8 cellular contexts compared by ENCODE assay signal in the genomic region with DNA sequence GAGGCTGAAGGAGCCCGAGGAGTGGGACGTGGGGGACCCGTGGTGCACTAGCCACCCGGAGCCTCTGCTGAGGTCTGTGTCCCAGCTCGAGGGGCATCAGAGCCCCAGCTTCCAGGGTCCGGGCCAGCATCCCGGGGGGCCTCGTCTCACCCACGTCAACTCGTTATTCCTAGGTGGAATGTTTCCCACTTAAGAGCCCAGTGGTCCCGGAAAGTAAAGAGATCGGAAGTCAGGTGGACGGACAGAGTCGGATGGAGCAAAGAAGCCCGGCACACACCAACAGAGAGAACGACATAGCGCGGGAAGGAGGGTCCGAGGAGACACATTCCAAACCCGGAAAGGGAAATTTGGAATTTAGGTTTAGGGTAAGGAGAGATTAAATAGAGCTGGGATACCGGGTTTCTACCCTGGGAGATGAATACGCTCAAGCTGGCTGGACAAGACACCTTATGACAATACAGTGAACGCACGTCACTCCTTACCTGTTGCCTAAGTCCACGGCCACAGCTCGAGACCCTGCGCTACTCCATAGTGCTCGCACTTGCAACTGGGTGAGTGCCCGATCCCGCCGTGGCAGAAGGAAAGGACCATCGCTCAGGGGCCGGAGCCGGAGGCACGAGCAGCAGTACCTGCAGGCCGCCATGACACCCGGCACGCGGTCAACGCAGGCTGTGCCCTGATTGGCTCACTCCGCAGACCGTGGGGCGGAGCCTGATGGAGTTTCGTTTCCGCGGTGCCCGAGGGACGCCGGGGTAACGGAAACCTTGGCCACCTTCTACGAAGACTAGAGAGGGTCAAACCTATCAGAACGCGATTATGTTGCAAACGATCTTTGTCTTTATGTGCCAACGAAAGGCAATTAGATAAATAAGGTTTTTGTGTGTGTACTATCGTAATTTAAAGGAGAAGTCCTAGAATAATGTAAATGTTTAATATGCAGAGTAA.
DNase-seq lines count a peak whose midpoint lies in the region; ATAC-seq and TF ChIP-seq lines count a peak whose summit lies in the region.

Gene PNPT1, minus strand, starts transcription at position 664 of the 945 bp plus-strand sequence. Its CDS starts 21 bp downstream, at position 643.

- peak within 1 kb of the TSS; percentile 78 for H3K27ac ChIP-seq in WERI-Rb-1

- peak within 1 kb of the TSS; percentile 68 for H3K4me3 ChIP-seq in WERI-Rb-1 (ENCODE audit: low read depth, low read length)
- peak within 1 kb of the TSS; percentile 70 to 100 for H3K4me3 ChIP-seq in cardiac fibroblast (replicated peaks in 1 of 2; ENCODE audit: low read depth in 2 of 2, low read length in 2 of 2)

- in situ Hi-C loops in ACHN (cut with HindIII; ENCODE audit: low pct_ligation_motif_present, low pct_unique_long_range_greater_than_20kb, low sequenced_read_pairs) = no loop called here

- no peaks in the 10 kb centered on the region for H3K27me3 ChIP-seq in WERI-Rb-1 (ENCODE audit: insufficient read depth, low read depth, severe bottlenecking)

- TF ChIP-seq CTCF in WERI-Rb-1 (IDR thresholded peaks at IDR 0.05; ENCODE audit: low read depth, low read length) (no peak), cardiac fibroblast (IDR thresholded peaks at IDR 0.05; ENCODE audit: low read depth, low read length) (no peak)

- H3K9me3 ChIP-seq in WERI-Rb-1 (ENCODE audit: severe bottlenecking) = no peaks in the 10 kb centered on the region

- peaks cover 21% of the 10 kb centered on the region for H3K36me3 ChIP-seq in WERI-Rb-1

- ATAC-seq in GM18873 (IDR thresholded peaks at IDR 0.05; ENCODE audit: low FRiP score, unreplicated experiment) = peak; percentile 100
- ATAC-seq in HG03139 (IDR thresholded peaks at IDR 0.05; ENCODE audit: unreplicated experiment) = peak; percentile 100

- DNase-seq in ACHN = peak; percentile 97
- peak; percentile 98 for DNase-seq in NCI-H2227 (lab: John Stamatoyannopoulos, UW; ENCODE audit: unreplicated experiment)
- peak; percentile 98 for DNase-seq in WERI-Rb-1
- peak; percentile 95 for DNase-seq in cardiac fibroblast (ENCODE audit: low read depth in 2 of 2)
- DNase-seq in iPS-NIHi7 (ENCODE audit: extremely low spot score) = peak; percentile 99
- peak; percentile 84 for DNase-seq in smooth muscle cell of the brain vasculature (ENCODE audit: low read depth, low spot score)

Comparison
In these comparisons a context has a peak if more than half of its experiments do, and no peak if none do; other contexts are left out.
1. Peak in every context shown above with its lines: DNase-seq, ATAC-seq, H3K4me3 ChIP-seq and H3K27ac ChIP-seq.